12 cellular contexts compared by ENCODE assay signal in the genomic region with DNA sequence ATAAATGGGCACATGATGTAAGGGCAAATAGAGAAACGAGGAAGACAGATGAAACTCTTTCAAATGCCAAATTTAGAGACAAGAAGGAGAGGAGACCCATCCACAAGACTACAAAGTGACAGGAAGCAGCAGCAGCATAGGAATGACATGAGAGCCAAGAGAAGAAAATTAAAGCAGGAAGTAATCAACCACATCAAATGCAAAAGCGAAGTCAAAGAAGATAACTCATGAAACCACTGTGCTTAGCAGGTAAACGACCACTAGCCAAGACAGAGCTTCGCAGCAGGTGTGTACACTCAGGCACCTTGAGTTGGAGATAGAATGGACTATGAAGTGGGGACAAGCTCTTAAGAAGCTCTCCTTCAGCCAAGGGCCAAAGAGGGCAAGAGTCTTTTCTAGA.
A peak's percentile ranks its signal among the peaks of the same experiment; 100 is the strongest.
DNase-seq lines count a peak whose midpoint lies in the region; ATAC-seq and TF ChIP-seq lines count a peak whose summit lies in the region.
"Had no signal": no experiment of that assay in that cellular context is flagged by ENCODE, and none has a peak within 500 bp of the region (broad histone marks: within the 10 kb centered on the region; RNA-seq: fewer than 3 reads in every experiment).

No MANE protein-coding gene starts in this region.

- no peaks in the 10 kb centered on the region for H4K20me1 ChIP-seq in PC-9 (ENCODE audit: insufficient read depth)

- POLR2A ChIA-PET in PC-9 (lab: Charles Lee; ENCODE audit: unreplicated experiment), result no interaction called here

- H3K27me3 ChIP-seq in PC-9 (ENCODE audit: insufficient read depth, low read depth), result no peaks in the 10 kb centered on the region
- no peaks in the 10 kb centered on the region for H3K27me3 ChIP-seq in uterus
- H3K27me3 ChIP-seq: brain microvascular endothelial cell had no signal

- H3K27ac ChIP-seq in PC-9 (no peak overlapping the region), uterus (no peak overlapping the region)
- H3K27ac ChIP-seq: brain microvascular endothelial cell had no signal

- H3K27me3 Mint-ChIP-seq in activated T-helper 2 cell treated with anti-CD3 and anti-CD28 coated beads, Interferon-gamma antibody, Interleukin-2, Interleukin-4, amounts not matched to agents 10 μg/mL and 5 μg/mL and 100 μg/mL, durations not matched to agents 14 hours and 24 hours and 36 hours (ENCODE audit: low read depth), result no peaks in the 10 kb centered on the region
- H3K27me3 Mint-ChIP-seq in chondrocyte (ENCODE audit: low read depth), result no peaks in the 10 kb centered on the region

- H3K4me3 ChIP-seq in PC-9 (no peak overlapping the region), uterus (no peak overlapping the region)

- peak; percentile 38 for ATAC-seq in HG03442 (IDR thresholded peaks at IDR 0.05; ENCODE audit: unreplicated experiment)

- H3F3A ChIP-seq in PC-9 (ENCODE audit: insufficient read depth, low read depth), result no peaks in the 10 kb centered on the region

- intact Hi-C loops in activated T-helper 2 cell treated with anti-CD3 and anti-CD28 coated beads, Interferon-gamma antibody, Interleukin-2, Interleukin-4, amounts not matched to agents 10 μg/mL and 5 μg/mL and 100 μg/mL, durations not matched to agents 14 hours and 24 hours and 36 hours (cut with micrococcal nuclease), result no loop called here
- intact Hi-C loops in PC-9 (cut with micrococcal nuclease; ENCODE audit: unreplicated experiment), result no loop called here
- intact Hi-C loops in uterus (cut with DNase I; ENCODE audit: low total_unique reads), result no loop called here

- H3K9me3 ChIP-seq in PC-9 (ENCODE audit: insufficient read depth, low read depth) (no peaks in the 10 kb centered on the region), uterus (no peaks in the 10 kb centered on the region)

- no peak for TF ChIP-seq CTCF in GM10266 (IDR thresholded peaks at IDR 0.05; ENCODE audit: control insufficient read depth, insufficient read depth, low read depth, missing control alignments)
- TF ChIP-seq CTCF in chondrocyte (IDR thresholded peaks at IDR 0.05), result no peak
- no peak for TF ChIP-seq CTCF in PC-9 (conservative IDR thresholded peaks at IDR 0.05)
- no peak for TF ChIP-seq CTCF in uterus (IDR thresholded peaks at IDR 0.05)

- H3K36me3 ChIP-seq in PC-9 (ENCODE audit: low read depth) (no peaks in the 10 kb centered on the region), uterus (no peaks in the 10 kb centered on the region)
- H3K36me3 ChIP-seq: brain microvascular endothelial cell had no signal

- DNase-seq in stimulated activated naive CD4-positive, alpha-beta T cell (lab: John Stamatoyannopoulos, UW), result peak; percentile 13 to 83 (median 56)
- DNase-seq in stimulated activated naive CD4-positive, alpha-beta T cell treated with Interleukin-2 at 50 U/mL for 16 hours (lab: John Stamatoyannopoulos, UW), result no peak
- peak; percentile 25 for DNase-seq in activated T-helper 2 cell treated with anti-CD3 and anti-CD28 coated beads, Interferon-gamma antibody, Interleukin-2, Interleukin-4, amounts not matched to agents 10 μg/mL and 5 μg/mL and 100 μg/mL, durations not matched to agents 14 hours and 24 hours and 36 hours (ENCODE audit: low spot score)
- DNase-seq in GM10266 (ENCODE audit: extremely low spot score), result no peak
- no peak for DNase-seq in chondrocyte (ENCODE audit: low spot score)
- DNase-seq in PC-9, result no peak
- DNase-seq in uterus, result no peak
- DNase-seq: brain microvascular endothelial cell, C1 segment of cervical spinal cord, KG1, NCI-H526 had no signal

- no peak for TF ChIP-seq POLR2A in uterus (IDR thresholded peaks at IDR 0.05)

- peaks cover 52% of the 10 kb centered on the region for H3K4me1 Mint-ChIP-seq in activated T-helper 2 cell treated with anti-CD3 and anti-CD28 coated beads, Interferon-gamma antibody, Interleukin-2, Interleukin-4, amounts not matched to agents 10 μg/mL and 5 μg/mL and 100 μg/mL, durations not matched to agents 14 hours and 24 hours and 36 hours (ENCODE audit: low read depth)
- H3K4me1 Mint-ChIP-seq in chondrocyte (ENCODE audit: low read depth), result peaks cover 48% of the 10 kb centered on the region

- peak overlapping the region; percentile 53 for H3K4me3 Mint-ChIP-seq in activated T-helper 2 cell treated with anti-CD3 and anti-CD28 coated beads, Interferon-gamma antibody, Interleukin-2, Interleukin-4, amounts not matched to agents 10 μg/mL and 5 μg/mL and 100 μg/mL, durations not matched to agents 14 hours and 24 hours and 36 hours (ENCODE audit: low read depth)
- H3K4me3 Mint-ChIP-seq in chondrocyte (ENCODE audit: unreplicated experiment), result no peak overlapping the region

- H3K9me2 ChIP-seq in PC-9 (ENCODE audit: insufficient read depth), result no peaks in the 10 kb centered on the region

- peaks cover 6% of the 10 kb centered on the region for H3K9me3 Mint-ChIP-seq in activated T-helper 2 cell treated with anti-CD3 and anti-CD28 coated beads, Interferon-gamma antibody, Interleukin-2, Interleukin-4, amounts not matched to agents 10 μg/mL and 5 μg/mL and 100 μg/mL, durations not matched to agents 14 hours and 24 hours and 36 hours
- no peaks in the 10 kb centered on the region for H3K9me3 Mint-ChIP-seq in chondrocyte (ENCODE audit: low read depth)

- no peak overlapping the region for H3K4me2 ChIP-seq in PC-9

- BruUV-seq in PC-9 (replicated peaks; lab: Mats Ljungman, UMichigan), result no TSS peak

- peaks cover 37% of the 10 kb centered on the region for H3K36me3 Mint-ChIP-seq in activated T-helper 2 cell treated with anti-CD3 and anti-CD28 coated beads, Interferon-gamma antibody, Interleukin-2, Interleukin-4, amounts not matched to agents 10 μg/mL and 5 μg/mL and 100 μg/mL, durations not matched to agents 14 hours and 24 hours and 36 hours (ENCODE audit: low read depth)
- H3K36me3 Mint-ChIP-seq in chondrocyte (ENCODE audit: low read depth), result peaks cover 1% of the 10 kb centered on the region

- no peak overlapping the region for H2AFZ ChIP-seq in PC-9

- peak overlapping the region; percentile 59 for H3K27ac Mint-ChIP-seq in activated T-helper 2 cell treated with anti-CD3 and anti-CD28 coated beads, Interferon-gamma antibody, Interleukin-2, Interleukin-4, amounts not matched to agents 10 μg/mL and 5 μg/mL and 100 μg/mL, durations not matched to agents 14 hours and 24 hours and 36 hours
- H3K27ac Mint-ChIP-seq in chondrocyte (ENCODE audit: unreplicated experiment), result no peak overlapping the region

- CTCF ChIA-PET in PC-9 (lab: Charles Lee), result no interaction called here

- no peaks in the 10 kb centered on the region for H3K4me1 ChIP-seq in PC-9 (replicated peaks; ENCODE audit: insufficient read depth)
- H3K4me1 ChIP-seq in uterus, result no peaks in the 10 kb centered on the region

- no peaks in the 10 kb centered on the region for H3K79me2 ChIP-seq in PC-9 (ENCODE audit: low read depth)

Comparison
In these comparisons a context has a peak if more than half of its experiments do, and no peak if none do; other contexts are left out.
1. DNase-seq: peak in stimulated activated naive CD4-positive, alpha-beta T cell (6 of 6) and activated T-helper 2 cell treated with anti-CD3 and anti-CD28 coated beads, Interferon-gamma antibody, Interleukin-2, Interleukin-4, amounts not matched to agents 10 μg/mL and 5 μg/mL and 100 μg/mL, durations not matched to agents 14 hours and 24 hours and 36 hours (single experiment); none in stimulated activated naive CD4-positive, alpha-beta T cell treated with Interleukin-2 at 50 U/mL for 16 hours (single experiment), GM10266 (single experiment), chondrocyte (single experiment), PC-9 (0 of 2) and uterus (0 of 2).